ENCODE assay signal across 15 cellular contexts in genomic region chr3:159340877-159341500, GRCh38.
"Had no signal": no experiment of that assay in that cellular context is flagged by ENCODE, and none has a peak within 500 bp of the region (broad histone marks: within the 10 kb centered on the region; RNA-seq: fewer than 3 reads in every experiment).

No MANE protein-coding gene starts in this region.

- ATAC-seq: left lung had no signal

- H3K4me3 ChIP-seq: cardiac muscle cell, dorsolateral prefrontal cortex, left lung, tibial artery had no signal

- DNase-seq: activated CD4-positive, alpha-beta T cell treated with anti-CD3 and anti-CD28 coated beads for 1 hour; activated CD4-positive, alpha-beta T cell treated with anti-CD3 and anti-CD28 coated beads, Interleukin-2, amount 50 U/mL, for 4 hours; activated gamma-delta T cell; dorsolateral prefrontal cortex; foreskin melanocyte; hypothalamus; left lung; retina; stimulated activated CD4-positive, alpha-beta T cell treated with anti-CD3 and anti-CD28 coated beads, Interleukin-12 subunit alpha, Interleukin-12 subunit beta, amount 100 ng/mL, for 4 hours; stimulated activated CD4-positive, alpha-beta T cell treated with anti-CD3 and anti-CD28 coated beads, Interleukin-1b, Interleukin-23, amount 100 ng/mL, for 48 hours; stimulated activated naive CD4-positive, alpha-beta T cell treated with Interleukin-2 at 50 U/mL for 16 hours; substantia nigra; T-helper 2 cell; tibial artery had no signal
